ENCODE assay signal across 11 cellular contexts in the genomic region with DNA sequence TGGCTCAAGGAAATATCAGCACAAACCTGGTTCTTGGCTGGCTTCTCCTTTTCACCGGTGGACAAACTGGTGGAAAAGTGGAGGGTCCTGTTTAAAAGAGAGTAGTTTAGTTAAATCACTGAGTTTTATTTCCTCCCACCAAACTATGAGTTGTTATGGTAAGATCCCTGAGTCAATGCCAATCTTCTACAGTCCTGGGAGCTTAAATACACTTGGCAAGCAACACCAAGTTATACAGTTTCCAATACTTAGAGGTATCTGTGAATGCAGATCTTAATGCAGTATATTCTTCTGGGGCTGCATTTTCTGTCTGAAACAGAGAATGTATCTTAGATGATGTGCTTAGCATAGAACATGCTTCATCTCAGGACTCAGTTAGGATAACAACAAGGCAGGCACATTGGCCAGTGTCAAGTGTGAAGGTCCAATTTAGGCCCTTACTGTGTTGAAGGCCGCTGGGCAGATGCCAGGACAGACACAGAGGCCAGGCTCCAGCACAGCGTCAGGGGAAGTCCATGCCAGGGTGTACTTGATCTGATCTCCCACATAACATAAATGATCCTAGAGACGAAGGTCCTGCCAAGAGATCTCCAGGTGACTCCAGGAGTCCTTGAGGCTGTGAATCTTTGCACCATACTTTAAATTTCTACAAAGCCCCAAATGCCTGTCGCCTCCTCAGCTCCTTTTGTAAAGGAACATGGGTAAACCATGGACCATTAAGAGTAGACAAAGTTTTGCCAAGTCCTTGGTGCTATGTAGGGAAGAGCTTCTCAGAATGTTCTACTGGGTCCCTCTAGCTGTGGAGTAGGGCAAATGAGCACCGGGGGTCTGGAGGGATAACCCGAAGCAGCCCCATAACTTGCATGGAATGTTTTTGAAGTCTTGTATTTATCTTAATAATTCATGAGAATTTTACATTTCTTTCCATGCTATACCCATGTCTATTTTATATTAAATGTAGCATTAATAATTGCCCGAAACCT.
DNase-seq lines count a peak whose midpoint lies in the region; ATAC-seq and TF ChIP-seq lines count a peak whose summit lies in the region.
"Had no signal": no experiment of that assay in that cellular context is flagged by ENCODE, and none has a peak within 500 bp of the region (broad histone marks: within the 10 kb centered on the region; RNA-seq: fewer than 3 reads in every experiment).

No MANE protein-coding gene starts in this region.

- H4K20me1 ChIP-seq in Loucy (ENCODE audit: insufficient read depth, low read length, poor library complexity, severe bottlenecking) = no peaks in the 10 kb centered on the region

- no peaks in the 10 kb centered on the region for H3K36me3 Mint-ChIP-seq in Calu3 (ENCODE audit: insufficient read depth, unreplicated experiment)

- no peaks in the 10 kb centered on the region for H3K79me2 ChIP-seq in Loucy (ENCODE audit: insufficient read depth, low read length)

- H3K27me3 ChIP-seq in Loucy (ENCODE audit: insufficient read depth, low read length, poor library complexity, severe bottlenecking) = no peaks in the 10 kb centered on the region
- no peaks in the 10 kb centered on the region for H3K27me3 ChIP-seq in right lobe of liver

- H3K4me3 Mint-ChIP-seq in Calu3 (ENCODE audit: low read depth, unreplicated experiment) = no peak overlapping the region

- 58% methylated on average over 5 of the region's 8 CpGs for WGBS in right lobe of liver (ENCODE audit: insufficient coverage, low coverage, low lambda C conversion rate, missing lambda C conversion rate)

- ATAC-seq in right lobe of liver (peak; percentile 79 to 88 (median 82)), GM21825 (IDR thresholded peaks at IDR 0.05; ENCODE audit: unreplicated experiment) (no peak)
- ATAC-seq: sciatic nerve had no signal

- H3K4me2 ChIP-seq in Loucy (ENCODE audit: low read depth, low read length, poor library complexity, severe bottlenecking) = no peak overlapping the region

- no peak for TF ChIP-seq POLR2A in right lobe of liver (IDR thresholded peaks at IDR 0.05)

- H3K9me2 ChIP-seq in Loucy (replicated peaks; ENCODE audit: low read depth, low read length) = no peaks in the 10 kb centered on the region

- H3K27ac ChIP-seq in right lobe of liver = no peak overlapping the region

- no peak overlapping the region for H3K9ac ChIP-seq in Loucy (ENCODE audit: low read depth, low read length, poor library complexity, severe bottlenecking)

- H3K27ac Mint-ChIP-seq in Calu3 (ENCODE audit: unreplicated experiment) = no peak overlapping the region

- no peaks in the 10 kb centered on the region for H3K9me3 ChIP-seq in Loucy (ENCODE audit: insufficient read depth, low read depth, low read length)
- no peaks in the 10 kb centered on the region for H3K9me3 ChIP-seq in right lobe of liver

- no TSS peak for BruUV-seq in Calu3 (replicated peaks; lab: Mats Ljungman, UMichigan)

- CTCF ChIA-PET in Calu3 (lab: Charles Lee) = interaction anchor here (1.0 to 1.1 kb wide), 2 partner anchors 115 to 163 kb away, joined by 3 read pairs; no protein-coding TSS in a partner anchor

- H3K4me1 ChIP-seq in Loucy (ENCODE audit: insufficient read depth, low read length, poor library complexity, severe bottlenecking) (no peaks in the 10 kb centered on the region), right lobe of liver (peaks cover 0 to 17% (median 6%) of the 10 kb centered on the region in 4 donors)

- H3F3A ChIP-seq in Loucy (ENCODE audit: low read depth) = no peaks in the 10 kb centered on the region

- DNase-seq in Daoy (ENCODE audit: low read depth) (peak; percentile 42), dermis blood vessel endothelial cell (peak; percentile 51), right lobe of liver (peak; percentile 76 to 85 (median 82)), NCI-H226 (no peak), Calu3 (no peak)
- DNase-seq in stimulated activated CD4-positive, alpha-beta T cell treated with anti-CD3 and anti-CD28 coated beads, Interleukin-15, amount 100 ng/mL, for 24 hours = no peak
- DNase-seq: activated gamma-delta T cell treated with Interleukin-2 at 50 U/mL for 16 hours had no signal

- H3K27me3 Mint-ChIP-seq in Calu3 (ENCODE audit: unreplicated experiment) = no peaks in the 10 kb centered on the region

- TF ChIP-seq CTCF in Loucy (conservative IDR thresholded peaks at IDR 0.05; ENCODE audit: low read length) = peak; percentile 58
- TF ChIP-seq CTCF in right lobe of liver (IDR thresholded peaks at IDR 0.05) = peak in 3 of 4 donors; percentile 18 to 39 (median 19)
- no peak for TF ChIP-seq CTCF in Calu3 (IDR thresholded peaks at IDR 0.05; ENCODE audit: unreplicated experiment)

- no peak overlapping the region for H2AFZ ChIP-seq in Loucy (ENCODE audit: low read length)

- H3K4me3 ChIP-seq in Loucy (ENCODE audit: low read length, poor library complexity, severe bottlenecking) (no peak overlapping the region), right lobe of liver (no peak overlapping the region)
- H3K4me3 ChIP-seq: lung had no signal

- H3K9me3 Mint-ChIP-seq in Calu3 (ENCODE audit: low read depth, unreplicated experiment) = peaks cover 3% of the 10 kb centered on the region

- intact Hi-C loops in right lobe of liver (cut with DNase I) = no loop called here
- intact Hi-C loops in Calu3 (cut with micrococcal nuclease; ENCODE audit: unreplicated experiment) = no loop called here

- H3K36me3 ChIP-seq in Loucy (ENCODE audit: insufficient read depth, low read length) (no peaks in the 10 kb centered on the region), right lobe of liver (no peaks in the 10 kb centered on the region)

- no peaks in the 10 kb centered on the region for H3K4me1 Mint-ChIP-seq in Calu3 (ENCODE audit: low read depth, unreplicated experiment)

Comparison
In these comparisons a context has a peak if more than half of its experiments do, and no peak if none do; other contexts are left out.
1. DNase-seq: peak in Daoy (single experiment), dermis blood vessel endothelial cell (single experiment) and right lobe of liver (3 of 3); none in NCI-H226 (single experiment), stimulated activated CD4-positive, alpha-beta T cell treated with anti-CD3 and anti-CD28 coated beads, Interleukin-15, amount 100 ng/mL, for 24 hours (single experiment) and Calu3 (single experiment).